12 cellular contexts compared by ENCODE assay signal in the genomic region with DNA sequence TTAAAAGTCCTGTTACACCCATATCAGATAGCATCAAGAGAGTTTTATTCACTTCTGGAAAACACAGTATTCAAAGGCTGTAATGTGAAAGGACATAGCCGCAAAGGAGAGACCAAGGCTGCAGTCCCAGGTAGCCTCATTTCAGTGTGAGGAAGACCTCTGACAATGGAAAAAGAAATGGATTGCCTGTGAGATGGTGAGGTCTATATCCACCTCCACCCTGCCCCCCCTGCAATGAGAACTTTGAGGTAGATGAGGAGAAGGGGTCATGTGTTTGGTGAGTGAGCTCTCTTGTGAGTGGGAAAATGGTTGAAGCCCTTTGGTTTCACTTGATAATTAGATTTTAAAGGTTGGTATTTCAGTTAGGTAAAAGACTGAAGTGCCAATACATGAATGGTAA. TPM values are rescaled to one million over a fixed set of nuclear protein-coding genes. Genes with fewer than 3 reads are reported as not detected.
DNase-seq lines count a peak whose midpoint lies in the region; ATAC-seq and TF ChIP-seq lines count a peak whose summit lies in the region.
"Had no signal": no experiment of that assay in that cellular context is flagged by ENCODE, and none has a peak within 500 bp of the region (broad histone marks: within the 10 kb centered on the region; RNA-seq: fewer than 3 reads in every experiment).

No MANE protein-coding gene starts in this region.

- H3K4me3 ChIP-seq in epithelial cell of proximal tubule (ENCODE audit: low read depth, low read length) = peak overlapping the region; percentile 10
- H3K4me3 ChIP-seq in subcutaneous abdominal adipose tissue (ENCODE audit: low read depth in 1 of 5, low read length in 5 of 5) = peak overlapping the region in 3 of 5 donors; percentile 2 to 14 (median 9)

- ATAC-seq in activated T-cell treated with anti-CD3 and anti-CD28 coated beads, Interleukin-2, amount 50 U/mL, for 4 hours = no peak
- ATAC-seq in T-helper 17 cell = no peak

- H3K4me3 Mint-ChIP-seq in activated T-cell treated with anti-CD3 and anti-CD28 coated beads, Interleukin-2, amount 50 U/mL, for 4 hours = peak overlapping the region; percentile 94
- peak overlapping the region; percentile 57 for H3K4me3 Mint-ChIP-seq in T-helper 17 cell

- no peaks in the 10 kb centered on the region for H3K9me3 ChIP-seq in T-helper 17 cell (ENCODE audit: control insufficient read depth, low read length, poor library complexity, severe bottlenecking)
- no peaks in the 10 kb centered on the region for H3K9me3 ChIP-seq in subcutaneous abdominal adipose tissue (ENCODE audit: control insufficient read depth in 5 of 5, low read length in 5 of 5)

- peak overlapping the region; percentile 77 for H3K27ac ChIP-seq in subcutaneous abdominal adipose tissue (ENCODE audit: low read depth, low read length)
- H3K27ac ChIP-seq: parathyroid adenoma had no signal

- H3K9me3 Mint-ChIP-seq in activated T-cell treated with anti-CD3 and anti-CD28 coated beads, Interleukin-2, amount 50 U/mL, for 4 hours = no peaks in the 10 kb centered on the region

- H3K27me3 Mint-ChIP-seq in activated T-cell treated with anti-CD3 and anti-CD28 coated beads, Interleukin-2, amount 50 U/mL, for 4 hours (ENCODE audit: low read depth) = no peaks in the 10 kb centered on the region
- H3K27me3 Mint-ChIP-seq in T-helper 17 cell = no peaks in the 10 kb centered on the region

- no peak for TF ChIP-seq CTCF in epithelial cell of proximal tubule (conservative IDR thresholded peaks at IDR 0.05; ENCODE audit: low read depth, low read length)

- no peak for DNase-seq in activated T-cell treated with anti-CD3 and anti-CD28 coated beads, Interleukin-2, amount 50 U/mL, for 4 hours
- no peak for DNase-seq in activated T-cell treated with anti-CD3 and anti-CD28 coated beads, Interleukin-2, amount 50 U/mL, for 48 hours
- DNase-seq in T-helper 17 cell (no peak), epithelial cell of proximal tubule (ENCODE audit: low read depth) (no peak), COR-L47 (lab: John Stamatoyannopoulos, UW) (no peak), superior temporal gyrus (ENCODE audit: extremely low spot score) (no peak), NCI-H2029 (lab: John Stamatoyannopoulos, UW) (no peak)
- DNase-seq: activated CD4-positive, CD25-positive, alpha-beta regulatory T cell treated with anti-CD3 and anti-CD28 coated beads, Interleukin-2, amount 50 U/mL, for 72 hours; cortex of kidney; GOT3 had no signal

- peak overlapping the region in 1 of 5 donors; percentile 13 for H3K9ac ChIP-seq in subcutaneous abdominal adipose tissue (ENCODE audit: low read length in 5 of 5)
- H3K9ac ChIP-seq: parathyroid adenoma had no signal

- H3K27ac Mint-ChIP-seq in T-helper 17 cell = peak overlapping the region; percentile 83

- H3K4me1 Mint-ChIP-seq in activated T-cell treated with anti-CD3 and anti-CD28 coated beads, Interleukin-2, amount 50 U/mL, for 4 hours (ENCODE audit: low read depth) = peaks cover 79% of the 10 kb centered on the region
- H3K4me1 Mint-ChIP-seq in T-helper 17 cell = peaks cover 63% of the 10 kb centered on the region

- no peaks in the 10 kb centered on the region for H3K27me3 ChIP-seq in subcutaneous abdominal adipose tissue (ENCODE audit: control insufficient read depth in 5 of 5, insufficient read depth in 4 of 5, low read length in 5 of 5)

- H3K36me3 ChIP-seq in subcutaneous abdominal adipose tissue (ENCODE audit: control insufficient read depth in 5 of 5, insufficient read depth in 5 of 5, low read length in 5 of 5) = peaks cover 0 to 4% (median 0%) of the 10 kb centered on the region in 5 donors

- peaks cover 0 to 66% (median 60%) of the 10 kb centered on the region in 5 donors for H3K4me1 ChIP-seq in subcutaneous abdominal adipose tissue (ENCODE audit: control insufficient read depth in 5 of 5, insufficient read depth in 5 of 5, low read length in 5 of 5)

- peaks cover 46% of the 10 kb centered on the region for H3K36me3 Mint-ChIP-seq in activated T-cell treated with anti-CD3 and anti-CD28 coated beads, Interleukin-2, amount 50 U/mL, for 4 hours (ENCODE audit: insufficient read depth)
- H3K36me3 Mint-ChIP-seq in T-helper 17 cell (ENCODE audit: low read depth) = peaks cover 2% of the 10 kb centered on the region

RNA-seq across cellular contexts. Expression of a gene that starts 3.5 kb away (rescaled TPM):
- total RNA-seq in activated T-cell treated with anti-CD3 and anti-CD28 coated beads, Interleukin-2, amount 50 U/mL, for 4 hours = 10 to 100 TPM; 89.8 to 98.8 (median 98.6) TPM
- total RNA-seq in T-helper 17 cell = 10 to 100 TPM; 21.0 to 26.5 TPM
- 48.3 and 48.9 TPM in 2 replicates for total RNA-seq in epithelial cell of proximal tubule

RNA-seq across cellular contexts. Expression of a gene that starts 3.5 kb away (rescaled TPM):
- 10 to 100 TPM; 10.1 to 12.4 (median 11.6) TPM for total RNA-seq in activated T-cell treated with anti-CD3 and anti-CD28 coated beads, Interleukin-2, amount 50 U/mL, for 4 hours
- total RNA-seq in T-helper 17 cell = 1 to 10 TPM; 5.5 to 7.7 TPM
- total RNA-seq in epithelial cell of proximal tubule = 13.1 and 13.7 TPM in 2 replicates
